In the genomic region with DNA sequence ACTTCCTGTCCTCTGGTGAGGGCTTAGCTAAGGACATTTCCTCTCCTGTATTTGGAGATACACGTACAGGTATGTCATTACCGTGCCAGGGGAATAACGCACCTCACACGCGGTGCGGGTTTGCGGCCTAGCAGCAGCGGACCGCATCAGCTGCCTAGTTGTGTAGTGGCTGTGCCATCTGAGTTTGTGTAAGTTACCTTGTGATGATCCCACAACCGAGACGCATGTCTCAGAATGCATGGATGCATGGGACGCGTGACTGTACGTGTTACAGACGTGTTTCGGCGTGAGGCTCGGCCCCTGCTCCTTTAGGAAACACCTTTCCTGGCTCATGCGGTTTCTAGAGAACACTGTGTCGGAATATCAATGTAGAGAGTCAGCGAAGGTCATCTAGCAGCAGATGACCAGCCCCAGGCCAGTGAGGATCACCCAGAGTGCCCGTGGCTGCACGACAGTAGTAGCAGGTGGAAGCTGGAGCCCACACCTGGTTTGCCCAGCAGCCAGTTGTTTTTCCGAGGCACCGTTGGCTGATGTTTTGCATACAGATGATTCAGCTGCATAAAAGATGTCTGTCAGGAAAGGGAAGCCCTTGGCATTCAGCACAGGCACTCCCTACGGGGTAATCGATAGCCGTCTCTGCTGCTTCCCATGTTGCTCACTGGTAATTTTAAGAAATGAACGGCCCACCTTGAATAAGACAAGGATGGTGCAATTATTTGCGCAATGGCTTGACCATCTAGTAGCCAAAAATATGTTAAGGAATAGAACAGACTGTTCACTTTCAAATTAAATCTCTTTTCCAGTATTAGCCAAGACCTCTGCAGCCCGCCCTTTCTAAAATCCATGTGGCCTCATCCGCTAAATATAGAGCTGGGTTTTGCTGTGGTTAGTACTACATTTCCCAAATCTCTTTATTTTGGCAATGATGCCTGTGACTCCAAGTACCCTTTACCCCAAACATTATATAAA, we compare ENCODE assay signal across 2 cellular contexts.
TF ChIP-seq lines count a peak whose summit lies in the region.

No MANE protein-coding gene starts in this region.

TF ChIP-seq in GM23338, 12 proteins besides CTCF, POLR2A, EP300 and RAD21:
- TF ChIP-seq POLR2AphosphoS5 (IDR thresholded peaks at IDR 0.05; ENCODE audit: low read depth) (no peak), ETS1 (IDR thresholded peaks at IDR 0.05) (no peak), EZH2phosphoT487 (IDR thresholded peaks at IDR 0.05; ENCODE audit: unreplicated experiment) (no peak), ZNF114 (CRISPR knock-in tag; IDR thresholded peaks at IDR 0.05) (no peak), JUNB (IDR thresholded peaks at IDR 0.05; ENCODE audit: unreplicated experiment) (no peak), ZNF331 (CRISPR knock-in tag; IDR thresholded peaks at IDR 0.05; ENCODE audit: low read depth) (no peak), EZH2 (IDR thresholded peaks at IDR 0.05; ENCODE audit: low read depth, unreplicated experiment) (no peak)

TF ChIP-seq in H1, 55 proteins besides CTCF, POLR2A, EP300 and RAD21:
- TF ChIP-seq TBP (IDR thresholded peaks at IDR 0.05; ENCODE audit: low read depth, low read length) (no peak), MAFK (IDR thresholded peaks at IDR 0.05; ENCODE audit: low read depth, low read length) (no peak), E2F6 (IDR thresholded peaks at IDR 0.05) (no peak), POLR2AphosphoS5 (IDR thresholded peaks at IDR 0.05; ENCODE audit: low read depth, low read length) (no peak), NANOG (IDR thresholded peaks at IDR 0.05; ENCODE audit: insufficient read depth, low read depth, low read length, poor library complexity, severe bottlenecking) (no peak), ZNF274 (IDR thresholded peaks at IDR 0.05; ENCODE audit: borderline replicate concordance, extremely low read depth, low read length) (no peak), PHF8 (conservative IDR thresholded peaks at IDR 0.05; ENCODE audit: low read depth, low read length) (no peak), HDAC2 (IDR thresholded peaks at IDR 0.05; ENCODE audit: borderline replicate concordance in 1 of 2, low read depth in 2 of 2, low read length in 2 of 2) (no peak), CHD1 (IDR thresholded peaks at IDR 0.05; ENCODE audit: low read depth, low read length) (no peak), BRCA1 (IDR thresholded peaks at IDR 0.05; ENCODE audit: low read depth, low read length) (no peak), TCF12 (IDR thresholded peaks at IDR 0.05; ENCODE audit: low read depth, low read length) (no peak), TEAD4 (IDR thresholded peaks at IDR 0.05; ENCODE audit: low read depth, low read length) (no peak), FOSL1 (IDR thresholded peaks at IDR 0.05; ENCODE audit: insufficient read depth, low read depth, low read length) (no peak), CTBP2 (IDR thresholded peaks at IDR 0.05; ENCODE audit: borderline replicate concordance, insufficient read depth, insufficient read length, low read length) (no peak), TAF7 (optimal IDR thresholded peaks at IDR 0.05; ENCODE audit: borderline replicate concordance, low read depth, low read length) (no peak), BACH1 (IDR thresholded peaks at IDR 0.05; ENCODE audit: low read length) (no peak), ATF2 (IDR thresholded peaks at IDR 0.05; ENCODE audit: low read length) (no peak), CEBPB (IDR thresholded peaks at IDR 0.05; ENCODE audit: low read depth, low read length) (no peak)
- TF ChIP-seq, protein P1, sequence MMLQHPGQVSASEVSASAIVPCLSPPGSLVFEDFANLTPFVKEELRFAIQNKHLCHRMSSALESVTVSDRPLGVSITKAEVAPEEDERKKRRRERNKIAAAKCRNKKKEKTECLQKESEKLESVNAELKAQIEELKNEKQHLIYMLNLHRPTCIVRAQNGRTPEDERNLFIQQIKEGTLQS (IDR thresholded peaks at IDR 0.05; ENCODE audit: insufficient read depth, low read depth, low read length): no peak
